19 cellular contexts compared by ENCODE assay signal in the genomic region with DNA sequence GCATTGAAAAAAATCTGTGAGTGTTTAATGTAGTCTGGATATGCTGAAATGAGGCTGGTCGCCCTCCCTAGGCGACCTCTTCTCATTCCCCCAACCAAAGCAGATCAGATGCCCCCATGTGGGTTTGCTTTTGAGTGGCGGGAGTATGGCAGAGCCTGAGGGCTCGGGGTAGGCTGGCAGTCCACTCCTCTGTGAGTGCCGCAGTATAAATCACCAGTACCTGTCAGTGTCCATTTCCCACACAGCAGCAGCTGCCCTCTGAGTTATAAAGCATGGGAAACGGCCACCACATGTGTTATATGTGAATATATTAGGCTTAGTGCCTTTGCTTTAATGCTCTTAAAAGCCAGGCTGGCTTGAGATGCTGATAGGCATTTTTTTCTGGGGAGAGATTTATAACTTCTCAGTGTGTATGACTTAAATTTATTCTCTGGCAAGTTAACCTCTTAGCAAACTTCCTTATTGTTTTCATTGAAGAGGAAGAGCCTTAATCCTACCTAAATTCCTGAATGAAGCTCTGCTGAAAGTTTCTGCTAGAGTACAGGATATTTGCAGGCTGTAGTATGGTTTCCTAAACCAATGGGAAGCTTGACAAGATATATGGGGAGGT. TPM values are rescaled to one million over a fixed set of nuclear protein-coding genes. Genes with fewer than 3 reads are reported as not detected.
DNase-seq lines count a peak whose midpoint lies in the region.
"Had no signal": no experiment of that assay in that cellular context is flagged by ENCODE, and none has a peak within 500 bp of the region (broad histone marks: within the 10 kb centered on the region; RNA-seq: fewer than 3 reads in every experiment).

No MANE protein-coding gene starts in this region.

- intact Hi-C loops in posterior vena cava (cut with DNase I), result no loop called here

- DNase-seq in NCI-H2227 (lab: John Stamatoyannopoulos, UW; ENCODE audit: unreplicated experiment), result peak; percentile 5
- no peak for DNase-seq in NCI-H2227 treated with DMSO at 0.1 percent for 48 hours (lab: John Stamatoyannopoulos, UW)
- peak; percentile 37 for DNase-seq in NCI-H82 treated with DMSO at 0.1 percent for 48 hours (lab: John Stamatoyannopoulos, UW; ENCODE audit: unreplicated experiment)
- peak; percentile 82 for DNase-seq in left kidney (ENCODE audit: low read depth, low spot score)
- DNase-seq in posterior vena cava (ENCODE audit: low spot score), result no peak
- DNase-seq in hepatic stellate cell (ENCODE audit: low spot score), result no peak
- no peak for DNase-seq in NCI-H1694 treated with DMSO at 0.1 percent for 48 hours (lab: John Stamatoyannopoulos, UW)
- DNase-seq: BE2C; CD8-positive, alpha-beta memory T cell; DMS 273 treated with DMSO at 0.1 percent for 48 hours; DMS79; EL; GDM1; NCI-H1048; NCI-H1436 treated with DMSO at 0.1 percent for 48 hours; NCI-H1930; NCI-H2107; SHP77 had no signal

RNA-seq across cellular contexts. Expression of a gene that starts 3.8 kb away (rescaled TPM):
- total RNA-seq in posterior vena cava, result 1 to 10 TPM in 1 of 2 donors, under 1 TPM in 1; 0.86 to 3.2 TPM
- total RNA-seq: CD8-positive, alpha-beta memory T cell; GM12878 had no signal

Comparison
In these comparisons a context has a peak if more than half of its experiments do, and no peak if none do; other contexts are left out.
1. DNase-seq: peak in NCI-H2227 (single experiment), NCI-H82 treated with DMSO at 0.1 percent for 48 hours (single experiment) and left kidney (single experiment); none in NCI-H2227 treated with DMSO at 0.1 percent for 48 hours (single experiment), posterior vena cava (single experiment), hepatic stellate cell (single experiment) and NCI-H1694 treated with DMSO at 0.1 percent for 48 hours (single experiment).